12 cellular contexts compared by ENCODE assay signal in the genomic region with DNA sequence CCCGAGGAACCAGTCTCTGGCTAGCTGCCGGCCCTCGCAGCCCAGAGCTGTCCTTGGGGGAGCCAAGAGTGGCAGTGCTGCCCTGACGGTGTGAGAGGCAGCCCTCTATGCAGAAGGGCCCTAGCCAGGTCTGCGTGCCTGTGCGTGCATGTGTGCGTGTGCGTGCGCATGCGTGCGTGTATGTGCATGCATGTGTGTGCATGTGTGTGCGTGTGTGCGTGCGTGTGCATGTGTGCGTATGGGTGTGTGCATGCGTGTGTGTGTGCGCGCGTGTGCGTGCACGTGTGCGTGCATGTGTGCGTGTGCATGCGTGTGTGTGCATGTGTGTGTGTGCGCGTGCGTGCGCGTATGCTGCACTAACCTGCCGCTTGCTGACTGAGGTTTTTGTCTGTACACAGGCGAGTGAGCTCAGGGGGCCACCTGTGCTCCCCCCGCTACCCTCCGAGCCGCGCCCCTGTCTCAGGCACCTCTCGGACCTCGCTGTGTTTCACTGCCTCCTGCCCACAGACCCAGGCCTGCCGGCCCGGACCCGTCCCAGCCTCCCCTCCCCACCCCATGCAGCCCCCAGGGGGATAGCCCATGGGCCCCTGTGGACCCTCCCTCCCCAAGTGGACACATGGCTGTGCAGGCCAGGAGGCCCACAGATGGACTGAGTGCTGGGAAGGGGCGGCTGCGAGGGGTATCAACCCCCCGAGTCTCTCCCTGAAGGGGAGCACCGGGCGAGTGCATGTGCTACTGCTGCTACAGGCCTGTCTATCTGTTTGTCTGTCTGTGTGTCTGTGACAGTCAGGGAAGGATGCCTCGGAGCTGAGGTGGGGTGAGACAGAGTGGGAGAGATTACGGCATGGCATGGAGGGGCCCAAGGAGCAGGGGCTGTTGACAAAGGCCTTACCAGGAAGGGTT. TPM values are rescaled to one million over a fixed set of nuclear protein-coding genes. Genes with fewer than 3 reads are reported as not detected.
"Had no signal": no experiment of that assay in that cellular context is flagged by ENCODE, and none has a peak within 500 bp of the region (broad histone marks: within the 10 kb centered on the region; RNA-seq: fewer than 3 reads in every experiment).

No MANE protein-coding gene starts in this region.

- H3K9me3 ChIP-seq: psoas muscle, thyroid gland had no signal

- ATAC-seq: activated naive CD4-positive, alpha-beta T cell treated with anti-CD3 and anti-CD28 coated beads, Interleukin-2, amount 50 U/mL, for 72 hours had no signal

- FAIRE-seq: TTC549 had no signal

- H3K27me3 ChIP-seq: dorsolateral prefrontal cortex, thyroid gland had no signal

- H3K4me3 ChIP-seq: dorsolateral prefrontal cortex, psoas muscle, thyroid gland had no signal

- H3K27ac ChIP-seq: dorsolateral prefrontal cortex, psoas muscle, thyroid gland had no signal

- DNase-seq: activated B cell treated with CpG ODN at 0.5 μM for 24 hours; activated CD4-positive, alpha-beta T cell treated with anti-CD3 and anti-CD28 coated beads, Interleukin-2, amount 10 ng/mL, durations not matched to agents 24 days and 14 days; activated effector memory CD4-positive, alpha-beta T cell treated with Interleukin-2 at 50 U/mL for 16 hours; amniotic stem cell; dorsolateral prefrontal cortex; glutamatergic neuron; psoas muscle; stimulated activated CD4-positive, alpha-beta T cell treated with anti-CD3 and anti-CD28 coated beads, Interleukin-2, amount 100 ng/mL, for 48 hours; thyroid gland had no signal

- H3K36me3 ChIP-seq: thyroid gland had no signal

RNA-seq across cellular contexts. Expression of a gene that starts 47.7 kb away (rescaled TPM):
- total RNA-seq: activated B cell treated with CpG ODN at 0.5 μM for 24 hours; activated CD4-positive, alpha-beta T cell treated with anti-CD3 and anti-CD28 coated beads, Interleukin-2, amount 10 ng/mL, durations not matched to agents 24 days and 14 days; activated CD8-positive, alpha-beta memory T cell treated with anti-CD3 and anti-CD28 coated beads for 36 hours; activated naive CD4-positive, alpha-beta T cell treated with anti-CD3 and anti-CD28 coated beads, Interleukin-2, amount 50 U/mL, for 72 hours had no signal

RNA-seq across cellular contexts. Expression of a gene that starts 48.4 kb away (rescaled TPM):
- total RNA-seq: activated B cell treated with CpG ODN at 0.5 μM for 24 hours; activated CD4-positive, alpha-beta T cell treated with anti-CD3 and anti-CD28 coated beads, Interleukin-2, amount 10 ng/mL, durations not matched to agents 24 days and 14 days; activated CD8-positive, alpha-beta memory T cell treated with anti-CD3 and anti-CD28 coated beads for 36 hours; thyroid gland had no signal
